Comparison of ENCODE assay signal across 1 cellular context in genomic region chr12:14906114-14906513, GRCh38.
TF ChIP-seq lines count a peak whose summit lies in the region.

No MANE protein-coding gene starts in this region.

TF ChIP-seq in endothelial cell of umbilical vein, 7 proteins besides CTCF, POLR2A, EP300 and RAD21:
- TF ChIP-seq, protein P1, sequence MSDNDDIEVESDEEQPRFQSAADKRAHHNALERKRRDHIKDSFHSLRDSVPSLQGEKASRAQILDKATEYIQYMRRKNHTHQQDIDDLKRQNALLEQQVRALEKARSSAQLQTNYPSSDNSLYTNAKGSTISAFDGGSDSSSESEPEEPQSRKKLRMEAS (IDR thresholded peaks at IDR 0.05; ENCODE audit: insufficient read depth, insufficient read length) = no peak
- TF ChIP-seq GATA2 (IDR thresholded peaks at IDR 0.05; ENCODE audit: insufficient read depth, insufficient read length, low read depth, low read length) (no peak), MYC (IDR thresholded peaks at IDR 0.05; ENCODE audit: low read depth, low read length) (no peak), EZH2 (IDR thresholded peaks at IDR 0.05; ENCODE audit: borderline replicate concordance, low read depth, low read length, severe bottlenecking) (no peak), POLR2AphosphoS5 (IDR thresholded peaks at IDR 0.05; ENCODE audit: insufficient read depth, low read depth, low read length) (no peak), FOS (IDR thresholded peaks at IDR 0.05; ENCODE audit: borderline replicate concordance, insufficient read depth, low read length) (no peak), JUN (IDR thresholded peaks at IDR 0.05; ENCODE audit: borderline replicate concordance, insufficient read depth, insufficient read length, low read depth) (no peak)
